Comparison of ENCODE assay signal across 1 cellular context in the genomic region with DNA sequence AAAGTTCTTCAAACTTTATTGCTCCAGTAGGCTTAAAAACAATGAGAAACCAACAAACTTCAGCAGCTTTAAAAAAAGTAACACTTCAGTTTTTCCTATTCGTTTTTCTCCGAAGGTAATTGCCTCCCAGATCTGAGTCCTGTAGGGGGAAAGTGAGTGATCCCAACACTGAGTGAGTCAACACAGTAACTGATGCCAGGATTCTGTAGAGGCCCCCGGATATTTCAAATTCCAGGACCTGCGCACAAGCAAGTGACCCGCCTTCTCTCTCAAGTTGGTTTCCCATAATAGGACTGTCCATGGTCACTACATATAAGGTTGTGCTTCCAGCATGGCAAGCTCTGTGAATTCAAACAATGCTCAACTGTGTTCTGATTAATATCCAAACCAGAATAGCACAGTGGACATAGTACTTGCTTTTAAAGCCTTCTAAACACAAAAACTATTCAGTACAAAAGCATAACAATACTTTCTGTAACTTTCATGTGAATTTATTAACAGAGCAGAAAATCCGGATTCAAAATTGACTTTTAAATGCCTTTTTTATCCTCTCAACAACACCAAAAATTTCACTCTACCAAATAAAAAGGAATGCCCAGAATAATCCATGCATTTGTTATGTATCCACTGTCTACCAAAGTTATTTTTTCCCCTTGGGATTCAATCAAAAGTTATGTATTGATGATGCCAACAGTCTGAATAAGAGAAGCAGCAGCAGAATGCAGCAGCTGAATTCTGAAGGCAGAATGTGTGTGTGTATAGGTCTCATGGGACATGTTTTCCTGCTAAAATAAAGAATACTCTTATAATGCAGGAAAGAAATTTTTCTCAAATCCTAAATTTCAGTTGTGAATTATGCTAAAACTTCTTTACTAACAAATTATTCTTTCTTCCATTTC.
TF ChIP-seq lines count a peak whose summit lies in the region.

A gene (minus strand): TSS at position 194 of the 899 bp plus-strand sequence. CDS start 237 bp downstream, outside the sequence.

TF ChIP-seq in HepG2, 621 proteins besides CTCF, POLR2A, EP300 and RAD21:
- TF ChIP-seq, protein P1, sequence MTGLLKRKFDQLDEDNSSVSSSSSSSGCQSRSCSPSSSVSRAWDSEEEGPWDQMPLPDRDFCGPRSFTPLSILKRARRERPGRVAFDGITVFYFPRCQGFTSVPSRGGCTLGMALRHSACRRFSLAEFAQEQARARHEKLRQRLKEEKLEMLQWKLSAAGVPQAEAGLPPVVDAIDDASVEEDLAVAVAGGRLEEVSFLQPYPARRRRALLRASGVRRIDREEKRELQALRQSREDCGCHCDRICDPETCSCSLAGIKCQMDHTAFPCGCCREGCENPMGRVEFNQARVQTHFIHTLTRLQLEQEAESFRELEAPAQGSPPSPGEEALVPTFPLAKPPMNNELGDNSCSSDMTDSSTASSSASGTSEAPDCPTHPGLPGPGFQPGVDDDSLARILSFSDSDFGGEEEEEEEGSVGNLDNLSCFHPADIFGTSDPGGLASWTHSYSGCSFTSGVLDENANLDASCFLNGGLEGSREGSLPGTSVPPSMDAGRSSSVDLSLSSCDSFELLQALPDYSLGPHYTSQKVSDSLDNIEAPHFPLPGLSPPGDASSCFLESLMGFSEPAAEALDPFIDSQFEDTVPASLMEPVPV (CRISPR knock-in tag; IDR thresholded peaks at IDR 0.05) = no peak
- TF ChIP-seq, protein P2, sequence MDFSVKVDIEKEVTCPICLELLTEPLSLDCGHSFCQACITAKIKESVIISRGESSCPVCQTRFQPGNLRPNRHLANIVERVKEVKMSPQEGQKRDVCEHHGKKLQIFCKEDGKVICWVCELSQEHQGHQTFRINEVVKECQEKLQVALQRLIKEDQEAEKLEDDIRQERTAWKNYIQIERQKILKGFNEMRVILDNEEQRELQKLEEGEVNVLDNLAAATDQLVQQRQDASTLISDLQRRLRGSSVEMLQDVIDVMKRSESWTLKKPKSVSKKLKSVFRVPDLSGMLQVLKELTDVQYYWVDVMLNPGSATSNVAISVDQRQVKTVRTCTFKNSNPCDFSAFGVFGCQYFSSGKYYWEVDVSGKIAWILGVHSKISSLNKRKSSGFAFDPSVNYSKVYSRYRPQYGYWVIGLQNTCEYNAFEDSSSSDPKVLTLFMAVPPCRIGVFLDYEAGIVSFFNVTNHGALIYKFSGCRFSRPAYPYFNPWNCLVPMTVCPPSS (IDR thresholded peaks at IDR 0.05) = no peak
- no peak for TF ChIP-seq RORA (CRISPR knock-in tag; IDR thresholded peaks at IDR 0.05)
- TF ChIP-seq, protein P3, sequence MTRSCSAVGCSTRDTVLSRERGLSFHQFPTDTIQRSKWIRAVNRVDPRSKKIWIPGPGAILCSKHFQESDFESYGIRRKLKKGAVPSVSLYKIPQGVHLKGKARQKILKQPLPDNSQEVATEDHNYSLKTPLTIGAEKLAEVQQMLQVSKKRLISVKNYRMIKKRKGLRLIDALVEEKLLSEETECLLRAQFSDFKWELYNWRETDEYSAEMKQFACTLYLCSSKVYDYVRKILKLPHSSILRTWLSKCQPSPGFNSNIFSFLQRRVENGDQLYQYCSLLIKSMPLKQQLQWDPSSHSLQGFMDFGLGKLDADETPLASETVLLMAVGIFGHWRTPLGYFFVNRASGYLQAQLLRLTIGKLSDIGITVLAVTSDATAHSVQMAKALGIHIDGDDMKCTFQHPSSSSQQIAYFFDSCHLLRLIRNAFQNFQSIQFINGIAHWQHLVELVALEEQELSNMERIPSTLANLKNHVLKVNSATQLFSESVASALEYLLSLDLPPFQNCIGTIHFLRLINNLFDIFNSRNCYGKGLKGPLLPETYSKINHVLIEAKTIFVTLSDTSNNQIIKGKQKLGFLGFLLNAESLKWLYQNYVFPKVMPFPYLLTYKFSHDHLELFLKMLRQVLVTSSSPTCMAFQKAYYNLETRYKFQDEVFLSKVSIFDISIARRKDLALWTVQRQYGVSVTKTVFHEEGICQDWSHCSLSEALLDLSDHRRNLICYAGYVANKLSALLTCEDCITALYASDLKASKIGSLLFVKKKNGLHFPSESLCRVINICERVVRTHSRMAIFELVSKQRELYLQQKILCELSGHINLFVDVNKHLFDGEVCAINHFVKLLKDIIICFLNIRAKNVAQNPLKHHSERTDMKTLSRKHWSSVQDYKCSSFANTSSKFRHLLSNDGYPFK (CRISPR knock-in tag; IDR thresholded peaks at IDR 0.05; ENCODE audit: borderline replicate concordance) = no peak
- TF ChIP-seq ZNF160 (CRISPR knock-in tag; IDR thresholded peaks at IDR 0.05) = no peak
- TF ChIP-seq, protein P4, sequence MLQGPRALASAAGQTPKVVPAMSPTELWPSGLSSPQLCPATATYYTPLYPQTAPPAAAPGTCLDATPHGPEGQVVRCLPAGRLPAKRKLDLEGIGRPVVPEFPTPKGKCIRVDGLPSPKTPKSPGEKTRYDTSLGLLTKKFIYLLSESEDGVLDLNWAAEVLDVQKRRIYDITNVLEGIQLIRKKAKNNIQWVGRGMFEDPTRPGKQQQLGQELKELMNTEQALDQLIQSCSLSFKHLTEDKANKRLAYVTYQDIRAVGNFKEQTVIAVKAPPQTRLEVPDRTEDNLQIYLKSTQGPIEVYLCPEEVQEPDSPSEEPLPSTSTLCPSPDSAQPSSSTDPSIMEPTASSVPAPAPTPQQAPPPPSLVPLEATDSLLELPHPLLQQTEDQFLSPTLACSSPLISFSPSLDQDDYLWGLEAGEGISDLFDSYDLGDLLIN (CRISPR knock-in tag; IDR thresholded peaks at IDR 0.05; ENCODE audit: borderline replicate concordance) = no peak
- no peak for TF ChIP-seq SNAPC2 (CRISPR knock-in tag; IDR thresholded peaks at IDR 0.05)
- no peak for TF ChIP-seq KLF13 (CRISPR knock-in tag; IDR thresholded peaks at IDR 0.05)
- TF ChIP-seq, protein P5, sequence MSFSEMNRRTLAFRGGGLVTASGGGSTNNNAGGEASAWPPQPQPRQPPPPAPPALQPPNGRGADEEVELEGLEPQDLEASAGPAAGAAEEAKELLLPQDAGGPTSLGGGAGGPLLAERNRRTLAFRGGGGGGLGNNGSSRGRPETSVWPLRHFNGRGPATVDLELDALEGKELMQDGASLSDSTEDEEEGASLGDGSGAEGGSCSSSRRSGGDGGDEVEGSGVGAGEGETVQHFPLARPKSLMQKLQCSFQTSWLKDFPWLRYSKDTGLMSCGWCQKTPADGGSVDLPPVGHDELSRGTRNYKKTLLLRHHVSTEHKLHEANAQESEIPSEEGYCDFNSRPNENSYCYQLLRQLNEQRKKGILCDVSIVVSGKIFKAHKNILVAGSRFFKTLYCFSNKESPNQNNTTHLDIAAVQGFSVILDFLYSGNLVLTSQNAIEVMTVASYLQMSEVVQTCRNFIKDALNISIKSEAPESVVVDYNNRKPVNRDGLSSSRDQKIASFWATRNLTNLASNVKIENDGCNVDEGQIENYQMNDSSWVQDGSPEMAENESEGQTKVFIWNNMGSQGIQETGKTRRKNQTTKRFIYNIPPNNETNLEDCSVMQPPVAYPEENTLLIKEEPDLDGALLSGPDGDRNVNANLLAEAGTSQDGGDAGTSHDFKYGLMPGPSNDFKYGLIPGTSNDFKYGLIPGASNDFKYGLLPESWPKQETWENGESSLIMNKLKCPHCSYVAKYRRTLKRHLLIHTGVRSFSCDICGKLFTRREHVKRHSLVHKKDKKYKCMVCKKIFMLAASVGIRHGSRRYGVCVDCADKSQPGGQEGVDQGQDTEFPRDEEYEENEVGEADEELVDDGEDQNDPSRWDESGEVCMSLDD (CRISPR knock-in tag; IDR thresholded peaks at IDR 0.05; ENCODE audit: borderline replicate concordance) = no peak
- no peak for TF ChIP-seq ZSCAN9 (CRISPR knock-in tag; IDR thresholded peaks at IDR 0.05; ENCODE audit: borderline replicate concordance)
- no peak for TF ChIP-seq ZNF7 (CRISPR knock-in tag; IDR thresholded peaks at IDR 0.05)
- TF ChIP-seq, protein P6, sequence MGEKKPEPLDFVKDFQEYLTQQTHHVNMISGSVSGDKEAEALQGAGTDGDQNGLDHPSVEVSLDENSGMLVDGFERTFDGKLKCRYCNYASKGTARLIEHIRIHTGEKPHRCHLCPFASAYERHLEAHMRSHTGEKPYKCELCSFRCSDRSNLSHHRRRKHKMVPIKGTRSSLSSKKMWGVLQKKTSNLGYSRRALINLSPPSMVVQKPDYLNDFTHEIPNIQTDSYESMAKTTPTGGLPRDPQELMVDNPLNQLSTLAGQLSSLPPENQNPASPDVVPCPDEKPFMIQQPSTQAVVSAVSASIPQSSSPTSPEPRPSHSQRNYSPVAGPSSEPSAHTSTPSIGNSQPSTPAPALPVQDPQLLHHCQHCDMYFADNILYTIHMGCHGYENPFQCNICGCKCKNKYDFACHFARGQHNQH (CRISPR knock-in tag; IDR thresholded peaks at IDR 0.05) = no peak
- TF ChIP-seq SIX4 (CRISPR knock-in tag; IDR thresholded peaks at IDR 0.05) = no peak
- no peak for TF ChIP-seq IKZF1 (IDR thresholded peaks at IDR 0.05)
- TF ChIP-seq, protein P7, sequence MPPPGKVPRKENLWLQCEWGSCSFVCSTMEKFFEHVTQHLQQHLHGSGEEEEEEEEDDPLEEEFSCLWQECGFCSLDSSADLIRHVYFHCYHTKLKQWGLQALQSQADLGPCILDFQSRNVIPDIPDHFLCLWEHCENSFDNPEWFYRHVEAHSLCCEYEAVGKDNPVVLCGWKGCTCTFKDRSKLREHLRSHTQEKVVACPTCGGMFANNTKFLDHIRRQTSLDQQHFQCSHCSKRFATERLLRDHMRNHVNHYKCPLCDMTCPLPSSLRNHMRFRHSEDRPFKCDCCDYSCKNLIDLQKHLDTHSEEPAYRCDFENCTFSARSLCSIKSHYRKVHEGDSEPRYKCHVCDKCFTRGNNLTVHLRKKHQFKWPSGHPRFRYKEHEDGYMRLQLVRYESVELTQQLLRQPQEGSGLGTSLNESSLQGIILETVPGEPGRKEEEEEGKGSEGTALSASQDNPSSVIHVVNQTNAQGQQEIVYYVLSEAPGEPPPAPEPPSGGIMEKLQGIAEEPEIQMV (CRISPR knock-in tag; IDR thresholded peaks at IDR 0.05; ENCODE audit: low read depth) = no peak
- no peak for TF ChIP-seq ZNF878 (CRISPR knock-in tag; IDR thresholded peaks at IDR 0.05)
- TF ChIP-seq RXRB (CRISPR knock-in tag; IDR thresholded peaks at IDR 0.05; ENCODE audit: borderline replicate concordance) = no peak
- TF ChIP-seq ZNF850 (CRISPR knock-in tag; conservative IDR thresholded peaks at IDR 0.05) = no peak
